ENCODE assay signal across 16 cellular contexts in the genomic region with DNA sequence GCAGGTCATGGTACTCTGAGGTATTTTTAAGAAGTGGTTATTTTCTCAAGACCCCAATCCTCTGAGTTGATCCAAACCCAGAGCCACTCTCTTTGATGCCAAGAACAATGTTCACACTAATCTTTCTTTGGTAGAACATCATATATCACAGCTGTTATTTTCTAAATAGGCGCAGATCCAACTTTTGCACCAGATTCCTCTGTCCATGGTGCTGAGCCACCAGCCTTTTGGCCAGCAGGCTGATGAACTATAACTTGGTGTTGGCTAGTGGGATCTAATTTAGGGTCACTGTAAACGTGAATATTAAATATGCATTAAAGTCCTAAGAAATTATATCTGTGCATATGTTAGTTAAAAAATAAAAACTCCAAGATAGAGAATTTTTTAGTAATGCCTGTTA. TPM values are rescaled to one million over a fixed set of nuclear protein-coding genes. Genes with fewer than 3 reads are reported as not detected.
A peak's percentile ranks its signal among the peaks of the same experiment; 100 is the strongest.
DNase-seq lines count a peak whose midpoint lies in the region; ATAC-seq and FAIRE-seq lines count a peak whose summit lies in the region.
"Had no signal": no experiment of that assay in that cellular context is flagged by ENCODE, and none has a peak within 500 bp of the region (broad histone marks: within the 10 kb centered on the region; RNA-seq: fewer than 3 reads in every experiment).

No MANE protein-coding gene starts in this region.

- no peak for ATAC-seq in left colon
- ATAC-seq in HG02588 (IDR thresholded peaks at IDR 0.05; ENCODE audit: unreplicated experiment): no peak
- ATAC-seq: activated T-cell treated with anti-CD3 and anti-CD28 coated beads, Interleukin-2, amount 50 U/mL, for 72 hours had no signal

- DNase-seq in EH (ENCODE audit: low read depth) (peak; percentile 35), HuH-7 (ENCODE audit: low spot score) (peak; percentile 11), foreskin melanocyte (peak; percentile 9), GM19239 (ENCODE audit: insufficient read length, low spot score) (no peak), hepatic stellate cell (ENCODE audit: low spot score) (no peak), left colon (no peak)
- DNase-seq in activated CD4-positive, alpha-beta T cell treated with anti-CD3 and anti-CD28 coated beads, Interleukin-2, amount 50 U/mL, for 1 hour: peak; percentile 2
- DNase-seq: activated T-cell treated with anti-CD3 and anti-CD28 coated beads, Interleukin-2, amount 50 U/mL, for 72 hours; hypothalamus; NCI-H187 treated with DMSO at 0.1 percent for 48 hours; NCI-H748 treated with DMSO at 0.1 percent for 48 hours; nucleus accumbens; small intestine; testis had no signal

- intact Hi-C loops in left colon (cut with DNase I, micrococcal nuclease): no loop called here

- FAIRE-seq in GM19239 (lab: Jason Lieb, UNC): no peak
- FAIRE-seq: small intestine had no signal

RNA-seq across cellular contexts. Expression of gene ZKSCAN2, which starts 7.0 kb away (rescaled TPM):
- total RNA-seq in left colon: 1 to 10 TPM; 2.6 to 2.7 TPM

RNA-seq across cellular contexts. Expression of gene AQP8, which starts 47.9 kb away (rescaled TPM):
- total RNA-seq in left colon: 100 to 1,000 TPM; 176 to 380 TPM
- total RNA-seq: SK-MEL-5 had no signal

Comparison
In these comparisons a context has a peak if more than half of its experiments do, and no peak if none do; other contexts are left out.
1. DNase-seq: peak in EH (single experiment), HuH-7 (single experiment), activated CD4-positive, alpha-beta T cell treated with anti-CD3 and anti-CD28 coated beads, Interleukin-2, amount 50 U/mL, for 1 hour (single experiment) and foreskin melanocyte (single experiment); none in GM19239 (single experiment), hepatic stellate cell (single experiment) and left colon (0 of 2).